In genomic region chr19:18219911-18220631, GRCh38 we compare ENCODE assay signal across 14 cellular contexts. TPM values are rescaled to one million over a fixed set of nuclear protein-coding genes. Genes with fewer than 3 reads are reported as not detected.
"Had no signal": no experiment of that assay in that cellular context is flagged by ENCODE, and none has a peak within 500 bp of the region (broad histone marks: within the 10 kb centered on the region; RNA-seq: fewer than 3 reads in every experiment).

No MANE protein-coding gene starts in this region.

- ATAC-seq: body of pancreas, esophagus mucosa, pancreas, T-helper 17 cell had no signal

- H3K36me3 ChIP-seq: colonic mucosa, pancreas had no signal

- H3K9me3 Mint-ChIP-seq: activated T-cell treated with anti-CD3 and anti-CD28 coated beads, Interleukin-2, amount 50 U/mL, for 24 hours had no signal

- H3K4me3 Mint-ChIP-seq: activated naive CD8-positive, alpha-beta T cell; activated T-cell treated with anti-CD3 and anti-CD28 coated beads, Interleukin-2, amount 50 U/mL, for 24 hours; neural crest cell had no signal

- H3K27me3 ChIP-seq: pancreas had no signal

- H3K36me3 Mint-ChIP-seq: activated naive CD8-positive, alpha-beta T cell had no signal

- H3K9me3 ChIP-seq: body of pancreas, colonic mucosa, pancreas had no signal

- H3K27ac Mint-ChIP-seq: activated naive CD8-positive, alpha-beta T cell; activated T-cell treated with anti-CD3 and anti-CD28 coated beads, Interleukin-2, amount 50 U/mL, for 24 hours; T-helper 17 cell had no signal

- H3K27ac ChIP-seq: body of pancreas, colonic mucosa, pancreas had no signal

- H3K4me3 ChIP-seq: body of pancreas, colonic mucosa, lung had no signal

- DNase-seq: activated CD4-positive, alpha-beta T cell treated with anti-CD3 and anti-CD28 coated beads, Interleukin-2, amount 50 U/mL, for 1 hour; activated CD4-positive, CD25-positive, alpha-beta regulatory T cell; activated effector memory CD4-positive, alpha-beta T cell treated with Interleukin-2 at 50 U/mL for 16 hours; activated T-cell treated with anti-CD3 and anti-CD28 coated beads, Interleukin-2, amount 50 U/mL, for 24 hours; amniotic stem cell; colonic mucosa; stimulated activated CD4-positive, alpha-beta T cell treated with anti-CD3 and anti-CD28 coated beads, Interleukin-12 subunit alpha, Interleukin-12 subunit beta, amount 100 ng/mL, for 4 hours; T-helper 17 cell had no signal

RNA-seq across cellular contexts. Expression of gene IFI30, which starts 46.5 kb away (rescaled TPM):
- total RNA-seq: neural crest cell had no signal
